In genomic region chr7:5045558-5046396, GRCh38 we compare ENCODE assay signal across 7 cellular contexts. TPM values are rescaled to one million over a fixed set of nuclear protein-coding genes. Genes with fewer than 3 reads are reported as not detected.
DNase-seq lines count a peak whose midpoint lies in the region; ATAC-seq and TF ChIP-seq lines count a peak whose summit lies in the region.

Gene RBAK (plus strand): TSS chr7:5045860. CDS start chr7:5048077, 2,217 bp downstream.

- H3K36me3 ChIP-seq in hepatocyte (replicated peaks; ENCODE audit: insufficient read depth, low read depth) = peaks cover 14% of the 10 kb centered on the region

- peaks cover 5% of the 10 kb centered on the region for H3K9me3 ChIP-seq in hepatocyte (ENCODE audit: low read depth)

- no peaks in the 10 kb centered on the region for H3K9me2 ChIP-seq in hepatocyte (replicated peaks; ENCODE audit: insufficient read depth)

- H3K4me3 ChIP-seq in astrocyte of the cerebellum (ENCODE audit: low read depth, low read length) = peak within 1 kb of the TSS; percentile 71
- H3K4me3 ChIP-seq in hepatocyte = peak within 1 kb of the TSS; percentile 96

- peaks cover 33% of the 10 kb centered on the region for H3K79me2 ChIP-seq in hepatocyte

- H3K27me3 ChIP-seq in hepatocyte = no peaks in the 10 kb centered on the region

- peaks cover 6% of the 10 kb centered on the region for H3K4me1 ChIP-seq in hepatocyte (ENCODE audit: insufficient read depth)

- in situ Hi-C loops in astrocyte of the cerebellum (cut with HindIII; ENCODE audit: low sequenced_read_pairs) = no loop called here

- H3K27ac ChIP-seq in hepatocyte = peak within 1 kb of the TSS; percentile 73

- H2AFZ ChIP-seq in hepatocyte = peak within 1 kb of the TSS; percentile 100

- peak; percentile 99 for ATAC-seq in GM18508 (IDR thresholded peaks at IDR 0.05; ENCODE audit: insufficient read depth, unreplicated experiment)
- ATAC-seq in HG02973 (IDR thresholded peaks at IDR 0.05; ENCODE audit: unreplicated experiment) = peak; percentile 99

- DNase-seq in NCI-H2029 treated with DMSO at 0.1 percent for 48 hours (lab: John Stamatoyannopoulos, UW) (peak; percentile 25), T-helper 22 cell (ENCODE audit: low read depth) (peak; percentile 76), astrocyte of the cerebellum (ENCODE audit: low read depth) (peak; percentile 70), hepatocyte (ENCODE audit: low spot score) (peak; percentile 97), renal cortical epithelial cell (ENCODE audit: low read depth) (peak; percentile 91)

- peak within 1 kb of the TSS; percentile 96 for H3K4me2 ChIP-seq in hepatocyte

- TF ChIP-seq CTCF in astrocyte of the cerebellum (IDR thresholded peaks at IDR 0.05; ENCODE audit: low read depth, low read length, missing control alignments) (no peak), hepatocyte (IDR thresholded peaks at IDR 0.05; ENCODE audit: poor library complexity) (no peak)

- 1% methylated on average over 47 of the region's 69 CpGs for WGBS in hepatocyte (ENCODE audit: low lambda C conversion rate, missing lambda C conversion rate)

- H4K20me1 ChIP-seq in hepatocyte (ENCODE audit: insufficient read depth, poor library complexity, severe bottlenecking) = no peaks in the 10 kb centered on the region

RNA-seq across cellular contexts. Expression of gene RBAK, which starts in this region (rescaled TPM):
- 8.1 and 10.9 TPM in 2 replicates for total RNA-seq in hepatocyte
- 2.7 and 5.2 TPM in 2 replicates for polyA plus RNA-seq in hepatocyte
- 8.9 and 20.8 TPM in 2 replicates for total RNA-seq in renal cortical epithelial cell

Comparison
In these comparisons a context has a peak if more than half of its experiments do, and no peak if none do; other contexts are left out.
1. Peak in every context shown above with its lines: DNase-seq, ATAC-seq, H3K4me3 ChIP-seq and H3K27ac ChIP-seq.
2. DNase-seq: peak in every context shown above with its lines; median percentile 97 in hepatocyte; 91 in renal cortical epithelial cell; 76 in T-helper 22 cell; 70 in astrocyte of the cerebellum; 25 in NCI-H2029 treated with DMSO at 0.1 percent for 48 hours.